ENCODE assay signal across 8 cellular contexts in genomic region chr6:136822379-136823127, GRCh38. TPM values are rescaled to one million over a fixed set of nuclear protein-coding genes. Genes with fewer than 3 reads are reported as not detected.
DNase-seq lines count a peak whose midpoint lies in the region; ATAC-seq and TF ChIP-seq lines count a peak whose summit lies in the region.

PEX7 (plus strand) TSS chr6:136822592; CDS start chr6:136822666, 74 bp downstream.

- TF ChIP-seq CTCF in C4-2B (conservative IDR thresholded peaks at IDR 0.05), result peak; percentile 71

- DNase-seq in NCI-H524 (lab: John Stamatoyannopoulos, UW), result peak; percentile 93
- peak; percentile 91 for DNase-seq in activated CD4-positive, alpha-beta T cell treated with anti-CD3 and anti-CD28 coated beads, Interleukin-2, amount 10 ng/mL, durations not matched to agents 7 days and 5 days
- peak; percentile 92 for DNase-seq in dedifferentiated amniotic fluid mesenchymal stem cell (ENCODE audit: extremely low spot score)
- peak; percentile 98 for DNase-seq in left kidney (ENCODE audit: low read depth, low spot score)
- DNase-seq in stimulated activated CD4-positive, alpha-beta T cell treated with anti-CD3 and anti-CD28 coated beads, Interleukin-1b, Interleukin-23, amount 100 ng/mL, for 48 hours, result peak; percentile 89

- H3K9me3 Mint-ChIP-seq in activated CD4-positive, alpha-beta T cell treated with anti-CD3 and anti-CD28 coated beads, Interleukin-2, amount 10 ng/mL, durations not matched to agents 7 days and 5 days, result peaks cover 3% of the 10 kb centered on the region

- H3K36me3 Mint-ChIP-seq in activated CD4-positive, alpha-beta T cell treated with anti-CD3 and anti-CD28 coated beads, Interleukin-2, amount 10 ng/mL, durations not matched to agents 7 days and 5 days (ENCODE audit: low read depth), result peaks cover 20% of the 10 kb centered on the region

- H3K27me3 Mint-ChIP-seq in activated CD4-positive, alpha-beta T cell treated with anti-CD3 and anti-CD28 coated beads, Interleukin-2, amount 10 ng/mL, durations not matched to agents 7 days and 5 days, result peaks cover 5% of the 10 kb centered on the region

- H3K27ac Mint-ChIP-seq in activated CD4-positive, alpha-beta T cell treated with anti-CD3 and anti-CD28 coated beads, Interleukin-2, amount 10 ng/mL, durations not matched to agents 7 days and 5 days, result peak within 1 kb of the TSS; percentile 92

- peak within 1 kb of the TSS; percentile 90 for H3K27ac ChIP-seq in C4-2B

- ATAC-seq in GM19324 (IDR thresholded peaks at IDR 0.05; ENCODE audit: low FRiP score, unreplicated experiment) (peak; percentile 99), HG03460 (IDR thresholded peaks at IDR 0.05; ENCODE audit: unreplicated experiment) (peak; percentile 98)

- CTCF ChIA-PET in activated CD4-positive, alpha-beta T cell treated with anti-CD3 and anti-CD28 coated beads, Interleukin-2, amount 10 ng/mL, durations not matched to agents 7 days and 5 days (lab: Charles Lee), result interaction anchor here (1.3 to 1.9 kb wide), 2 partner anchors 9 to 30 kb away, joined by 4 to 8 read pairs; partner anchors contain the start of gene MAP3K5

- POLR2A ChIA-PET in activated CD4-positive, alpha-beta T cell treated with anti-CD3 and anti-CD28 coated beads, Interleukin-2, amount 10 ng/mL, durations not matched to agents 7 days and 5 days (lab: Charles Lee), result no interaction called here

- peak within 1 kb of the TSS; percentile 86 for H3K4me3 Mint-ChIP-seq in activated CD4-positive, alpha-beta T cell treated with anti-CD3 and anti-CD28 coated beads, Interleukin-2, amount 10 ng/mL, durations not matched to agents 7 days and 5 days

- H3K4me1 Mint-ChIP-seq in activated CD4-positive, alpha-beta T cell treated with anti-CD3 and anti-CD28 coated beads, Interleukin-2, amount 10 ng/mL, durations not matched to agents 7 days and 5 days, result peaks cover 22% of the 10 kb centered on the region

RNA-seq across cellular contexts. Expression of gene PEX7, which starts in this region (rescaled TPM):
- 1 to 10 TPM; 3.4 to 4.1 TPM for total RNA-seq in activated CD4-positive, alpha-beta T cell treated with anti-CD3 and anti-CD28 coated beads, Interleukin-2, amount 10 ng/mL, durations not matched to agents 7 days and 5 days

Comparison
In these comparisons a context has a peak if more than half of its experiments do, and no peak if none do; other contexts are left out.
1. Peak in every context shown above with its lines: DNase-seq, ATAC-seq and H3K27ac ChIP-seq.